ENCODE assay signal across 11 cellular contexts in genomic region chr4:57102050-57102564, GRCh38. TPM values are rescaled to one million over a fixed set of nuclear protein-coding genes. Genes with fewer than 3 reads are reported as not detected.
A peak's percentile ranks its signal among the peaks of the same experiment; 100 is the strongest.
DNase-seq lines count a peak whose midpoint lies in the region; TF ChIP-seq lines count a peak whose summit lies in the region.
"Had no signal": no experiment of that assay in that cellular context is flagged by ENCODE, and none has a peak within 500 bp of the region (broad histone marks: within the 10 kb centered on the region; RNA-seq: fewer than 3 reads in every experiment).

No MANE protein-coding gene starts in this region.

- intact Hi-C loops in posterior vena cava (cut with DNase I) = loop anchor here in 1 of 2 donors (2.0 kb wide), 1 partner anchor 21 kb away; no protein-coding TSS in a partner anchor

- no peaks in the 10 kb centered on the region for H3K27me3 ChIP-seq in brain microvascular endothelial cell (replicated peaks)

- in situ Hi-C loops in brain microvascular endothelial cell (cut with HindIII; ENCODE audit: low pct_ligation_motif_present, low sequenced_read_pairs) = no loop called here

- H3K4me3 ChIP-seq in brain microvascular endothelial cell (ENCODE audit: low read depth, low read length) = no peak overlapping the region
- no peak overlapping the region for H3K4me3 ChIP-seq in retinal pigment epithelial cell (ENCODE audit: low read length)

- H3K27ac ChIP-seq in brain microvascular endothelial cell = peak overlapping the region; percentile 94

- DNase-seq in EH (ENCODE audit: low read depth) (peak; percentile 99), brain microvascular endothelial cell (peak; percentile 97), hepatic stellate cell (ENCODE audit: low spot score) (peak; percentile 32), retinal pigment epithelial cell (ENCODE audit: low read depth) (peak; percentile 82), OCI-M1 (lab: John Stamatoyannopoulos, UW) (no peak), midbrain (lab: John Stamatoyannopoulos, UW) (no peak), posterior vena cava (ENCODE audit: low spot score) (no peak)
- no peak for DNase-seq in activated effector memory CD4-positive, alpha-beta T cell treated with Interleukin-2 at 50 U/mL for 16 hours
- DNase-seq: activated naive CD8-positive, alpha-beta T cell treated with anti-CD3 and anti-CD28 coated beads, Interleukin-2, amount 10 ng/mL, durations not matched to agents 7 days and 5 days; occipital lobe; SHP77 treated with DMSO at 0.1 percent for 48 hours had no signal

- TF ChIP-seq CTCF in brain microvascular endothelial cell (IDR thresholded peaks at IDR 0.05; ENCODE audit: low read depth, low read length, missing control alignments) (no peak), retinal pigment epithelial cell (conservative IDR thresholded peaks at IDR 0.05; ENCODE audit: low read depth, low read length) (no peak)

- peaks cover 59% of the 10 kb centered on the region for H3K36me3 ChIP-seq in brain microvascular endothelial cell (replicated peaks)

RNA-seq across cellular contexts. Expression of gene IGFBP7, which starts 8.1 kb away (rescaled TPM):
- total RNA-seq in posterior vena cava = 1,000 to 10,000 TPM; 1,930 to 2,920 TPM

Comparison
In these comparisons a context has a peak if more than half of its experiments do, and no peak if none do; other contexts are left out.
1. DNase-seq: peak in EH (single experiment), brain microvascular endothelial cell (single experiment), hepatic stellate cell (single experiment) and retinal pigment epithelial cell (single experiment); none in OCI-M1 (single experiment), midbrain (single experiment), posterior vena cava (single experiment) and activated effector memory CD4-positive, alpha-beta T cell treated with Interleukin-2 at 50 U/mL for 16 hours (single experiment).